1 cellular context compared by ENCODE assay signal in genomic region chr12:62640910-62641448, GRCh38.
TF ChIP-seq lines count a peak whose summit lies in the region.

No MANE protein-coding gene starts in this region.

TF ChIP-seq in GM12878, 131 proteins besides CTCF, POLR2A, EP300 and RAD21 (continued from another document and continues in another):
- TF ChIP-seq, protein P1, sequence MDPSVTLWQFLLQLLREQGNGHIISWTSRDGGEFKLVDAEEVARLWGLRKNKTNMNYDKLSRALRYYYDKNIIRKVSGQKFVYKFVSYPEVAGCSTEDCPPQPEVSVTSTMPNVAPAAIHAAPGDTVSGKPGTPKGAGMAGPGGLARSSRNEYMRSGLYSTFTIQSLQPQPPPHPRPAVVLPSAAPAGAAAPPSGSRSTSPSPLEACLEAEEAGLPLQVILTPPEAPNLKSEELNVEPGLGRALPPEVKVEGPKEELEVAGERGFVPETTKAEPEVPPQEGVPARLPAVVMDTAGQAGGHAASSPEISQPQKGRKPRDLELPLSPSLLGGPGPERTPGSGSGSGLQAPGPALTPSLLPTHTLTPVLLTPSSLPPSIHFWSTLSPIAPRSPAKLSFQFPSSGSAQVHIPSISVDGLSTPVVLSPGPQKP (IDR thresholded peaks at IDR 0.05; ENCODE audit: low read depth, low read length) = no peak
- TF ChIP-seq CREM (IDR thresholded peaks at IDR 0.05; ENCODE audit: low read depth) (peak; percentile 58; the same call in 1 of the 2 replicates), ESRRA (IDR thresholded peaks at IDR 0.05; ENCODE audit: low read length) (no peak), POU2F2 (IDR thresholded peaks at IDR 0.05; ENCODE audit: borderline replicate concordance, low read depth, low read length) (no peak), E2F8 (IDR thresholded peaks at IDR 0.05; ENCODE audit: low read depth, partially characterized antibody) (no peak), SMAD1 (IDR thresholded peaks at IDR 0.05; ENCODE audit: low read depth, partially characterized antibody) (no peak), SMAD5 (IDR thresholded peaks at IDR 0.05; ENCODE audit: low read depth) (no peak), HDAC2 (IDR thresholded peaks at IDR 0.05) (no peak), NBN (IDR thresholded peaks at IDR 0.05) (no peak), BRCA1 (IDR thresholded peaks at IDR 0.05; ENCODE audit: low read depth, low read length) (no peak), CREB1 (IDR thresholded peaks at IDR 0.05; ENCODE audit: low read depth) (0 out of 2 replicates have a peak, but pooled peaks have one; percentile 9), HDGF (IDR thresholded peaks at IDR 0.05) (no peak), HCFC1 (IDR thresholded peaks at IDR 0.05; ENCODE audit: low read length) (no peak), USF2 (IDR thresholded peaks at IDR 0.05; ENCODE audit: borderline replicate concordance, low read depth, low read length) (no peak), ZNF207 (IDR thresholded peaks at IDR 0.05; ENCODE audit: borderline replicate concordance) (no peak), ETV6 (conservative IDR thresholded peaks at IDR 0.05 in 1 of 2, IDR thresholded peaks at IDR 0.05 in 1 of 2; ENCODE audit: borderline replicate concordance in 1 of 2, low read depth in 1 of 2) (peak in 1 of 2 experiments; percentile 61; a peak in 2 of 4 replicates), NFYA (IDR thresholded peaks at IDR 0.05; ENCODE audit: borderline replicate concordance, low read depth, low read length) (no peak), CBX5 (IDR thresholded peaks at IDR 0.05; ENCODE audit: low read depth) (no peak), ZNF24 (IDR thresholded peaks at IDR 0.05) (no peak), E2F4 (IDR thresholded peaks at IDR 0.05; ENCODE audit: low read depth, low read length) (no peak), PAX8 (IDR thresholded peaks at IDR 0.05) (no peak), BHLHE40 (IDR thresholded peaks at IDR 0.05; ENCODE audit: borderline replicate concordance in 1 of 2, low read depth in 2 of 2, low read length in 1 of 2) (no peak), ZBED1 (IDR thresholded peaks at IDR 0.05; ENCODE audit: borderline replicate concordance) (peak; percentile 35; the same call in 1 of the 2 replicates), FOS (IDR thresholded peaks at IDR 0.05; ENCODE audit: borderline replicate concordance, extremely low read depth, insufficient read length) (no peak), RFX5 (IDR thresholded peaks at IDR 0.05; ENCODE audit: low read depth, low read length) (no peak), RB1 (IDR thresholded peaks at IDR 0.05; ENCODE audit: borderline replicate concordance) (no peak), CHD4 (IDR thresholded peaks at IDR 0.05) (no peak), USF1 (IDR thresholded peaks at IDR 0.05; ENCODE audit: borderline replicate concordance, extremely low read length, insufficient read depth, low read depth, low read length) (no peak), NFXL1 (IDR thresholded peaks at IDR 0.05; ENCODE audit: borderline replicate concordance) (no peak)
- TF ChIP-seq, protein P2, sequence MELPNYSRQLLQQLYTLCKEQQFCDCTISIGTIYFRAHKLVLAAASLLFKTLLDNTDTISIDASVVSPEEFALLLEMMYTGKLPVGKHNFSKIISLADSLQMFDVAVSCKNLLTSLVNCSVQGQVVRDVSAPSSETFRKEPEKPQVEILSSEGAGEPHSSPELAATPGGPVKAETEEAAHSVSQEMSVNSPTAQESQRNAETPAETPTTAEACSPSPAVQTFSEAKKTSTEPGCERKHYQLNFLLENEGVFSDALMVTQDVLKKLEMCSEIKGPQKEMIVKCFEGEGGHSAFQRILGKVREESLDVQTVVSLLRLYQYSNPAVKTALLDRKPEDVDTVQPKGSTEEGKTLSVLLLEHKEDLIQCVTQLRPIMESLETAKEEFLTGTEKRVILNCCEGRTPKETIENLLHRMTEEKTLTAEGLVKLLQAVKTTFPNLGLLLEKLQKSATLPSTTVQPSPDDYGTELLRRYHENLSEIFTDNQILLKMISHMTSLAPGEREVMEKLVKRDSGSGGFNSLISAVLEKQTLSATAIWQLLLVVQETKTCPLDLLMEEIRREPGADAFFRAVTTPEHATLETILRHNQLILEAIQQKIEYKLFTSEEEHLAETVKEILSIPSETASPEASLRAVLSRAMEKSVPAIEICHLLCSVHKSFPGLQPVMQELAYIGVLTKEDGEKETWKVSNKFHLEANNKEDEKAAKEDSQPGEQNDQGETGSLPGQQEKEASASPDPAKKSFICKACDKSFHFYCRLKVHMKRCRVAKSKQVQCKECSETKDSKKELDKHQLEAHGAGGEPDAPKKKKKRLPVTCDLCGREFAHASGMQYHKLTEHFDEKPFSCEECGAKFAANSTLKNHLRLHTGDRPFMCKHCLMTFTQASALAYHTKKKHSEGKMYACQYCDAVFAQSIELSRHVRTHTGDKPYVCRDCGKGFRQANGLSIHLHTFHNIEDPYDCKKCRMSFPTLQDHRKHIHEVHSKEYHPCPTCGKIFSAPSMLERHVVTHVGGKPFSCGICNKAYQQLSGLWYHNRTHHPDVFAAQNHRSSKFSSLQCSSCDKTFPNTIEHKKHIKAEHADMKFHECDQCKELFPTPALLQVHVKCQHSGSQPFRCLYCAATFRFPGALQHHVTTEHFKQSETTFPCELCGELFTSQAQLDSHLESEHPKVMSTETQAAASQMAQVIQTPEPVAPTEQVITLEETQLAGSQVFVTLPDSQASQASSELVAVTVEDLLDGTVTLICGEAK (IDR thresholded peaks at IDR 0.05; ENCODE audit: borderline replicate concordance) = no peak
- TF ChIP-seq, protein P3, sequence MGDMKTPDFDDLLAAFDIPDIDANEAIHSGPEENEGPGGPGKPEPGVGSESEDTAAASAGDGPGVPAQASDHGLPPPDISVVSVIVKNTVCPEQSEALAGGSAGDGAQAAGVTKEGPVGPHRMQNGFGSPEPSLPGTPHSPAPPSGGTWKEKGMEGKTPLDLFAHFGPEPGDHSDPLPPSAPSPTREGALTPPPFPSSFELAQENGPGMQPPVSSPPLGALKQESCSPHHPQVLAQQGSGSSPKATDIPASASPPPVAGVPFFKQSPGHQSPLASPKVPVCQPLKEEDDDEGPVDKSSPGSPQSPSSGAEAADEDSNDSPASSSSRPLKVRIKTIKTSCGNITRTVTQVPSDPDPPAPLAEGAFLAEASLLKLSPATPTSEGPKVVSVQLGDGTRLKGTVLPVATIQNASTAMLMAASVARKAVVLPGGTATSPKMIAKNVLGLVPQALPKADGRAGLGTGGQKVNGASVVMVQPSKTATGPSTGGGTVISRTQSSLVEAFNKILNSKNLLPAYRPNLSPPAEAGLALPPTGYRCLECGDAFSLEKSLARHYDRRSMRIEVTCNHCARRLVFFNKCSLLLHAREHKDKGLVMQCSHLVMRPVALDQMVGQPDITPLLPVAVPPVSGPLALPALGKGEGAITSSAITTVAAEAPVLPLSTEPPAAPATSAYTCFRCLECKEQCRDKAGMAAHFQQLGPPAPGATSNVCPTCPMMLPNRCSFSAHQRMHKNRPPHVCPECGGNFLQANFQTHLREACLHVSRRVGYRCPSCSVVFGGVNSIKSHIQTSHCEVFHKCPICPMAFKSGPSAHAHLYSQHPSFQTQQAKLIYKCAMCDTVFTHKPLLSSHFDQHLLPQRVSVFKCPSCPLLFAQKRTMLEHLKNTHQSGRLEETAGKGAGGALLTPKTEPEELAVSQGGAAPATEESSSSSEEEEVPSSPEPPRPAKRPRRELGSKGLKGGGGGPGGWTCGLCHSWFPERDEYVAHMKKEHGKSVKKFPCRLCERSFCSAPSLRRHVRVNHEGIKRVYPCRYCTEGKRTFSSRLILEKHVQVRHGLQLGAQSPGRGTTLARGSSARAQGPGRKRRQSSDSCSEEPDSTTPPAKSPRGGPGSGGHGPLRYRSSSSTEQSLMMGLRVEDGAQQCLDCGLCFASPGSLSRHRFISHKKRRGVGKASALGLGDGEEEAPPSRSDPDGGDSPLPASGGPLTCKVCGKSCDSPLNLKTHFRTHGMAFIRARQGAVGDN (IDR thresholded peaks at IDR 0.05) = no peak
- TF ChIP-seq, protein P4, sequence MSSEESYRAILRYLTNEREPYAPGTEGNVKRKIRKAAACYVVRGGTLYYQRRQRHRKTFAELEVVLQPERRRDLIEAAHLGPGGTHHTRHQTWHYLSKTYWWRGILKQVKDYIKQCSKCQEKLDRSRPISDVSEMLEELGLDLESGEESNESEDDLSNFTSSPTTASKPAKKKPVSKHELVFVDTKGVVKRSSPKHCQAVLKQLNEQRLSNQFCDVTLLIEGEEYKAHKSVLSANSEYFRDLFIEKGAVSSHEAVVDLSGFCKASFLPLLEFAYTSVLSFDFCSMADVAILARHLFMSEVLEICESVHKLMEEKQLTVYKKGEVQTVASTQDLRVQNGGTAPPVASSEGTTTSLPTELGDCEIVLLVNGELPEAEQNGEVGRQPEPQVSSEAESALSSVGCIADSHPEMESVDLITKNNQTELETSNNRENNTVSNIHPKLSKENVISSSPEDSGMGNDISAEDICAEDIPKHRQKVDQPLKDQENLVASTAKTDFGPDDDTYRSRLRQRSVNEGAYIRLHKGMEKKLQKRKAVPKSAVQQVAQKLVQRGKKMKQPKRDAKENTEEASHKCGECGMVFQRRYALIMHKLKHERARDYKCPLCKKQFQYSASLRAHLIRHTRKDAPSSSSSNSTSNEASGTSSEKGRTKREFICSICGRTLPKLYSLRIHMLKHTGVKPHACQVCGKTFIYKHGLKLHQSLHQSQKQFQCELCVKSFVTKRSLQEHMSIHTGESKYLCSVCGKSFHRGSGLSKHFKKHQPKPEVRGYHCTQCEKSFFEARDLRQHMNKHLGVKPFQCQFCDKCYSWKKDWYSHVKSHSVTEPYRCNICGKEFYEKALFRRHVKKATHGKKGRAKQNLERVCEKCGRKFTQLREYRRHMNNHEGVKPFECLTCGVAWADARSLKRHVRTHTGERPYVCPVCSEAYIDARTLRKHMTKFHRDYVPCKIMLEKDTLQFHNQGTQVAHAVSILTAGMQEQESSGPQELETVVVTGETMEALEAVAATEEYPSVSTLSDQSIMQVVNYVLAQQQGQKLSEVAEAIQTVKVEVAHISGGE (CRISPR knock-in tag; IDR thresholded peaks at IDR 0.05) = no peak
- TF ChIP-seq, protein P5, sequence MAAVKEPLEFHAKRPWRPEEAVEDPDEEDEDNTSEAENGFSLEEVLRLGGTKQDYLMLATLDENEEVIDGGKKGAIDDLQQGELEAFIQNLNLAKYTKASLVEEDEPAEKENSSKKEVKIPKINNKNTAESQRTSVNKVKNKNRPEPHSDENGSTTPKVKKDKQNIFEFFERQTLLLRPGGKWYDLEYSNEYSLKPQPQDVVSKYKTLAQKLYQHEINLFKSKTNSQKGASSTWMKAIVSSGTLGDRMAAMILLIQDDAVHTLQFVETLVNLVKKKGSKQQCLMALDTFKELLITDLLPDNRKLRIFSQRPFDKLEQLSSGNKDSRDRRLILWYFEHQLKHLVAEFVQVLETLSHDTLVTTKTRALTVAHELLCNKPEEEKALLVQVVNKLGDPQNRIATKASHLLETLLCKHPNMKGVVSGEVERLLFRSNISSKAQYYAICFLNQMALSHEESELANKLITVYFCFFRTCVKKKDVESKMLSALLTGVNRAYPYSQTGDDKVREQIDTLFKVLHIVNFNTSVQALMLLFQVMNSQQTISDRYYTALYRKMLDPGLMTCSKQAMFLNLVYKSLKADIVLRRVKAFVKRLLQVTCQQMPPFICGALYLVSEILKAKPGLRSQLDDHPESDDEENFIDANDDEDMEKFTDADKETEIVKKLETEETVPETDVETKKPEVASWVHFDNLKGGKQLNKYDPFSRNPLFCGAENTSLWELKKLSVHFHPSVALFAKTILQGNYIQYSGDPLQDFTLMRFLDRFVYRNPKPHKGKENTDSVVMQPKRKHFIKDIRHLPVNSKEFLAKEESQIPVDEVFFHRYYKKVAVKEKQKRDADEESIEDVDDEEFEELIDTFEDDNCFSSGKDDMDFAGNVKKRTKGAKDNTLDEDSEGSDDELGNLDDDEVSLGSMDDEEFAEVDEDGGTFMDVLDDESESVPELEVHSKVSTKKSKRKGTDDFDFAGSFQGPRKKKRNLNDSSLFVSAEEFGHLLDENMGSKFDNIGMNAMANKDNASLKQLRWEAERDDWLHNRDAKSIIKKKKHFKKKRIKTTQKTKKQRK (IDR thresholded peaks at IDR 0.05; ENCODE audit: low read depth, low read length) = no peak
